In the genomic region with DNA sequence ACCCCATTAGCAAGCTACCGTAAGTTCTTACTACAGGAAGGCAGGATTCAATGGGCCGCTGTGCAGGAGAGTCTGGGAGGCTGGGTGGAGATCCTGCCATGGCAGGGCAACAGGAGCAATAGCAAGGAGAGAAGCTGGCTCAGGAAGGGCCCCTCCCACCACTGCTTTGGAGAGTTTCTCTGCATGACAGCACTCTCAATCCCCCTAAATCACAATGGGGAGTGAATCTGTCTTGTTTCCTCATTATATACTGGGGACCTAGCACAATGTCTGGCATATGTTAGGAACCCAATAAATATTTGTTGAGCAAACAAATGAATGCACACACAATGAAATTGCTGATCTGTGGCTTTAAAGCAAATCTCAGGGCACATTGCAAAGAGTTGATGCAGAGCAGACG, we compare ENCODE assay signal across 20 cellular contexts.
"Had no signal": no experiment of that assay in that cellular context is flagged by ENCODE, and none has a peak within 500 bp of the region (broad histone marks: within the 10 kb centered on the region; RNA-seq: fewer than 3 reads in every experiment).

No MANE protein-coding gene starts in this region.

- H3K4me1 ChIP-seq: uterus had no signal

- H3K4me3 ChIP-seq: cardiac muscle cell, gastrocnemius medialis, heart right ventricle, pancreas, tibial nerve, uterus had no signal

- H3K4me3 Mint-ChIP-seq: activated CD4-positive, alpha-beta T cell treated with anti-CD3 and anti-CD28 coated beads, Interleukin-2, amount 10 ng/mL, durations not matched to agents 24 days and 14 days; activated CD8-positive, alpha-beta T cell treated with anti-CD3 and anti-CD28 coated beads, Interleukin-2, amount 10 ng/mL, durations not matched to agents 7 days and 5 days; activated T-cell treated with anti-CD3 and anti-CD28 coated beads, Interleukin-2, amount 50 U/mL, for 72 hours; neural crest cell had no signal

- ATAC-seq: activated CD8-positive, alpha-beta T cell treated with anti-CD3 and anti-CD28 coated beads, Interleukin-2, amount 10 ng/mL, durations not matched to agents 7 days and 5 days; activated naive CD4-positive, alpha-beta T cell treated with anti-CD3 and anti-CD28 coated beads, Interleukin-2, amount 50 U/mL, for 72 hours; activated T-cell treated with anti-CD3 and anti-CD28 coated beads, Interleukin-2, amount 50 U/mL, for 72 hours; gastrocnemius medialis; heart right ventricle; left colon; pancreas had no signal

- H3K9me3 ChIP-seq: gastrocnemius medialis, heart right ventricle, pancreas, tibial nerve, uterus had no signal

- H3K36me3 ChIP-seq: cardiac muscle cell, gastrocnemius medialis, heart right ventricle, pancreas, tibial nerve, uterus had no signal

- H3K27ac Mint-ChIP-seq: activated CD4-positive, alpha-beta T cell treated with anti-CD3 and anti-CD28 coated beads, Interleukin-2, amount 10 ng/mL, durations not matched to agents 24 days and 14 days; activated naive CD4-positive, alpha-beta T cell treated with anti-CD3 and anti-CD28 coated beads, Interleukin-2, amount 50 U/mL, for 72 hours; activated T-cell treated with anti-CD3 and anti-CD28 coated beads, Interleukin-2, amount 50 U/mL, for 72 hours had no signal

- H3K27ac ChIP-seq: cardiac muscle cell, gastrocnemius medialis, heart right ventricle, pancreas, tibial nerve, uterus had no signal

- H3K27me3 Mint-ChIP-seq: activated CD4-positive, alpha-beta T cell treated with anti-CD3 and anti-CD28 coated beads, Interleukin-2, amount 10 ng/mL, durations not matched to agents 24 days and 14 days had no signal

- DNase-seq: activated CD4-positive, alpha-beta T cell treated with anti-CD3 and anti-CD28 coated beads, Interleukin-2, amount 10 ng/mL, durations not matched to agents 24 days and 14 days; activated CD4-positive, CD25-positive, alpha-beta regulatory T cell; activated CD8-positive, alpha-beta memory T cell treated with anti-CD3 and anti-CD28 coated beads, Interleukin-2, amount 50 U/mL, for 4 hours; activated CD8-positive, alpha-beta T cell treated with anti-CD3 and anti-CD28 coated beads, Interleukin-2, amount 10 ng/mL, durations not matched to agents 7 days and 5 days; activated gamma-delta T cell; activated T-cell treated with anti-CD3 and anti-CD28 coated beads, Interleukin-2, amount 50 U/mL, for 72 hours; erythroblast; gastrocnemius medialis; heart right ventricle; left colon; midbrain; pancreas; stimulated activated CD4-positive, alpha-beta T cell treated with anti-CD3 and anti-CD28 coated beads, Interleukin-15, amount 100 ng/mL, for 24 hours; stimulated activated CD4-positive, alpha-beta T cell treated with anti-CD3 and anti-CD28 coated beads, Interleukin-4, amount 100 ng/mL, for 1 hour; stimulated activated naive CD4-positive, alpha-beta T cell; uterus had no signal

- H3K9me3 Mint-ChIP-seq: activated T-cell treated with anti-CD3 and anti-CD28 coated beads, Interleukin-2, amount 50 U/mL, for 72 hours; neural crest cell had no signal

- H3K27me3 ChIP-seq: cardiac muscle cell, gastrocnemius medialis, pancreas, uterus had no signal

- H3K36me3 Mint-ChIP-seq: activated naive CD4-positive, alpha-beta T cell treated with anti-CD3 and anti-CD28 coated beads, Interleukin-2, amount 50 U/mL, for 72 hours had no signal
